Comparison of ENCODE assay signal across 16 cellular contexts in the genomic region with DNA sequence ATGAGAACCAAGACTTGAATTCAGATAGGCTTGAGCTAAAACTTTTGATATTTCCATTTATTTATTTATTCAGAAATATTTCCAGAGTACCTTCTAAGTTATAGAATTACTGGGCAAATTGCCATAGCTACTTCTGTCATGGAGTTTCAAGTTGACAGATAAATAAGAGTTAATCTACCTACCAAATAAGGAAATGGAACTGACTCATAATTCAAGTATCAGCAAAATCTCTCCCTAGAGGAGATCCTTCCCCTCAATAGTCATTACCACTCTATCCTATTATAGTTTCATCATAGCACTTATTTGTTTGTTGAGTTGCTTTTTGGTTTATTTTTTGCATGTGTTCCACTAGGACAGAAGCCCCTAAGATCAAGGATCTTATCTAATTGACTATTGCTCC. TPM values are rescaled to one million over a fixed set of nuclear protein-coding genes. Genes with fewer than 3 reads are reported as not detected.
DNase-seq lines count a peak whose midpoint lies in the region; ATAC-seq, FAIRE-seq and TF ChIP-seq lines count a peak whose summit lies in the region.
"Had no signal": no experiment of that assay in that cellular context is flagged by ENCODE, and none has a peak within 500 bp of the region (broad histone marks: within the 10 kb centered on the region; RNA-seq: fewer than 3 reads in every experiment).

No MANE protein-coding gene starts in this region.

- H3K4me3 ChIP-seq in bronchial epithelial cell (ENCODE audit: low read depth, low read length) = no peak overlapping the region
- H3K4me3 ChIP-seq: BLaER1 treated with 17β-estradiol and CSF1 and Interleukin-3, amounts not matched to agents 10 nM and 100 nM; esophagus muscularis mucosa; sigmoid colon; SK-N-MC had no signal

- H3K36me3 ChIP-seq in bronchial epithelial cell (ENCODE audit: control insufficient read depth, insufficient read depth, low read length) = no peaks in the 10 kb centered on the region
- H3K36me3 ChIP-seq: BLaER1 treated with 17β-estradiol and CSF1 and Interleukin-3, amounts not matched to agents 10 nM and 100 nM; esophagus muscularis mucosa; sigmoid colon had no signal

- no peak for TF ChIP-seq CTCF in bronchial epithelial cell (IDR thresholded peaks at IDR 0.05; ENCODE audit: insufficient read depth, low read length, severe bottlenecking)

- H3K27me3 ChIP-seq in bronchial epithelial cell (ENCODE audit: control insufficient read depth, insufficient read depth, low read length) = no peaks in the 10 kb centered on the region
- H3K27me3 ChIP-seq: esophagus muscularis mucosa, sigmoid colon had no signal

- DNase-seq in bronchial epithelial cell (ENCODE audit: low read depth) = peak; percentile 63
- DNase-seq in superior temporal gyrus (ENCODE audit: extremely low spot score) = no peak
- DNase-seq in GM03348 (ENCODE audit: low spot score) = no peak
- no peak for DNase-seq in hippocampal formation (lab: John Stamatoyannopoulos, UW)
- no peak for DNase-seq in kidney glomerular epithelial cell (lab: John Stamatoyannopoulos, UW)
- DNase-seq: activated CD4-positive, alpha-beta T cell treated with anti-CD3 and anti-CD28 coated beads, Interleukin-2, amount 50 U/mL, for 1 hour; activated gamma-delta T cell treated with Interleukin-2 at 50 U/mL for 16 hours; central memory CD4-positive, alpha-beta T cell; NCI-H1105; sigmoid colon had no signal

- FAIRE-seq in bronchial epithelial cell (lab: Jason Lieb, UNC) = no peak

- ATAC-seq in GM18508 (IDR thresholded peaks at IDR 0.05; ENCODE audit: insufficient read depth, unreplicated experiment) (peak; percentile 90), GM21423 (IDR thresholded peaks at IDR 0.05; ENCODE audit: unreplicated experiment) (peak; percentile 71), HG03175 (IDR thresholded peaks at IDR 0.05; ENCODE audit: unreplicated experiment) (peak; percentile 86)

RNA-seq across cellular contexts. Expression of gene CCSER1, which starts 48.8 kb away (rescaled TPM):
- 6.6 and 10.9 TPM in 2 replicates for total RNA-seq in bronchial epithelial cell
